ENCODE assay signal across 27 cellular contexts in genomic region chrX:16140983-16141382, GRCh38. TPM values are rescaled to one million over a fixed set of nuclear protein-coding genes. Genes with fewer than 3 reads are reported as not detected.
"Had no signal": no experiment of that assay in that cellular context is flagged by ENCODE, and none has a peak within 500 bp of the region (broad histone marks: within the 10 kb centered on the region; RNA-seq: fewer than 3 reads in every experiment).

No MANE protein-coding gene starts in this region.

- DNase-seq: cortex of kidney; dorsolateral prefrontal cortex; effector CD8-positive, alpha-beta T cell; esophagus squamous epithelium; head of caudate nucleus; left colon; left ventricle myocardium superior; mesendoderm; naive thymus-derived CD4-positive, alpha-beta T cell; nephron progenitor cell; psoas muscle; retina; right lobe of liver; stimulated activated CD4-positive, alpha-beta T cell treated with anti-CD3 and anti-CD28 coated beads, Interleukin-4, amount 100 ng/mL, for 1 hour; stimulated activated CD8-positive, alpha-beta memory T cell treated with anti-CD3 and anti-CD28 coated beads, Interleukin-4, amount 100 ng/mL, for 48 hours; transverse colon had no signal

- H3K9me3 Mint-ChIP-seq: stimulated activated effector memory CD8-positive, alpha-beta T cell treated with anti-CD3 and anti-CD28 coated beads, Interleukin-12 subunit alpha, Interleukin-12 subunit beta, amount 100 ng/mL, for 72 hours had no signal

- H3K27ac Mint-ChIP-seq: naive thymus-derived CD4-positive, alpha-beta T cell; nephron progenitor cell; stimulated activated effector memory CD8-positive, alpha-beta T cell treated with anti-CD3 and anti-CD28 coated beads, Interleukin-12 subunit alpha, Interleukin-12 subunit beta, amount 100 ng/mL, for 72 hours had no signal

- H3K36me3 ChIP-seq: esophagus squamous epithelium, right lobe of liver, thoracic aorta, transverse colon had no signal

- H3K4me2 ChIP-seq: hepatocyte had no signal

- H3K27me3 ChIP-seq: hepatocyte, right lobe of liver, transverse colon had no signal

- H3K4me1 ChIP-seq: esophagus squamous epithelium, psoas muscle, right lobe of liver, transverse colon had no signal

- H3K36me3 Mint-ChIP-seq: naive thymus-derived CD4-positive, alpha-beta T cell; stimulated activated effector memory CD8-positive, alpha-beta T cell treated with anti-CD3 and anti-CD28 coated beads, Interleukin-12 subunit alpha, Interleukin-12 subunit beta, amount 100 ng/mL, for 72 hours had no signal

- FAIRE-seq: endometrium had no signal

- H3K4me1 Mint-ChIP-seq: naive thymus-derived CD4-positive, alpha-beta T cell; nephron progenitor cell had no signal

- H2AFZ ChIP-seq: hepatocyte had no signal

- H3K27ac ChIP-seq: dorsolateral prefrontal cortex, epithelial cell of prostate, esophagus squamous epithelium, hepatocyte, psoas muscle, right lobe of liver, thoracic aorta, transverse colon had no signal

- H3K4me3 ChIP-seq: dorsolateral prefrontal cortex, esophagus squamous epithelium, hepatocyte, lung, psoas muscle, right lobe of liver, thoracic aorta, transverse colon had no signal

- H3K9me3 ChIP-seq: esophagus squamous epithelium, psoas muscle, right lobe of liver, thoracic aorta, transverse colon had no signal

- H3K4me3 Mint-ChIP-seq: naive thymus-derived CD4-positive, alpha-beta T cell; nephron progenitor cell; stimulated activated effector memory CD8-positive, alpha-beta T cell treated with anti-CD3 and anti-CD28 coated beads, Interleukin-12 subunit alpha, Interleukin-12 subunit beta, amount 100 ng/mL, for 72 hours had no signal

- ATAC-seq: left colon; left ventricle myocardium superior; naive thymus-derived CD4-positive, alpha-beta T cell; psoas muscle; right lobe of liver had no signal

- H3K79me2 ChIP-seq: hepatocyte had no signal

RNA-seq across cellular contexts. Expression of gene GRPR, which starts 17.6 kb away (rescaled TPM):
- total RNA-seq: esophagus squamous epithelium, kidney epithelial cell, right lobe of liver, subcutaneous adipose tissue, thoracic aorta, ureter had no signal
- polyA plus RNA-seq: naive thymus-derived CD4-positive, alpha-beta T cell had no signal

RNA-seq across cellular contexts. Expression of gene MAGEB17, which starts 26.3 kb away (rescaled TPM):
- total RNA-seq: esophagus squamous epithelium; kidney epithelial cell; left colon; left ventricle myocardium superior; lung; mononuclear cell; naive thymus-derived CD4-positive, alpha-beta T cell; omental fat pad; right lobe of liver; thoracic aorta; ureter had no signal
- polyA plus RNA-seq: hepatocyte; naive thymus-derived CD4-positive, alpha-beta T cell had no signal
